10 cellular contexts compared by ENCODE assay signal in the genomic region with DNA sequence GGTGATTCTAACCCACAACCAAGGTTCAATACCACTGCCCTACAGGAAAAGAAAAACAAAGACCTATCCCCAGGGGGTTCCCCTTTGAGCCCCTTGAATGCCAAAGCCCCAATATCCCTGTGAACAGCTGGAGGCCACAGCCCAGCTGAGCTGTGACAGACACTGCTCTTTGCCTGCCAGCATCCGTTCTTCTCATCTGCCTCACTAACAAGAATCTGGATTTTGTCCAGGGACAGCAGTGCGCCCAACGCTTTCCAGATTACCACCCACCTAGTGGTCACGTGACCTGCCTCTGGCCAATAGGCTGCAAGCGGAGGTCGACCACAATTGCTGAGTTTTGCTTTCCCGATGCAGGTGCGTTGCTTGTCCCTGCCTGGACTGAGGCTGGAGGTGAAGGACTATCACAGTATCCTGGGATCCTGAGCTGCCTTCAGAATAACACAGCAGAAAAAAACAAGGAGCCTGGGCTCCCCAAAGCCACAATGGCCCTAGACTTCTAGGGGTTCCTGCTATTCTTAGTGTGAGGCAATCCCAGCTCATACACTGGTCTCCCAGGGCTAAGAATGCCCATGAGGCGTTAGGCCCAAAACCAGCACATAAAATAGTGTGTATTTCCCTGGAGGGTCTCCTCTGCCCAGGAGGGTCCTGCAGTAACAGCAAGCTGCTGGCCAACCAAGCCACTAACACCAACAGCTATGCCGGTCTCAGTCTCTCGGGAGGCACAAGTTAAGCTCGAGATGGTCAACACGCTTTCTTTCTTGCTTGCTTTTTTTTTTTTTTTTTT. TPM values are rescaled to one million over a fixed set of nuclear protein-coding genes. Genes with fewer than 3 reads are reported as not detected.
DNase-seq lines count a peak whose midpoint lies in the region; ATAC-seq, FAIRE-seq and TF ChIP-seq lines count a peak whose summit lies in the region.
"Had no signal": no experiment of that assay in that cellular context is flagged by ENCODE, and none has a peak within 500 bp of the region (broad histone marks: within the 10 kb centered on the region; RNA-seq: fewer than 3 reads in every experiment).

No MANE protein-coding gene starts in this region.

- dilution Hi-C loops in endothelial cell of umbilical vein (cut with MboI; ENCODE audit: extremely low pct_ligation_motif_present, low sequenced_read_pairs), result no loop called here

- POLR2A ChIA-PET in AG04450 (lab: Yijun Ruan, JAX) (no interaction called here), endothelial cell of umbilical vein (lab: Charles Lee) (interaction anchor here (0.7 kb wide), 1 partner anchor 27 kb away, joined by 3 read pairs; no protein-coding TSS in a partner anchor)

- no peaks in the 10 kb centered on the region for H3K4me1 ChIP-seq in endothelial cell of umbilical vein (ENCODE audit: control insufficient read depth, extremely low read depth, insufficient read depth, low read length)
- peaks cover 0 to 7% (median 0%) of the 10 kb centered on the region in 4 donors for H3K4me1 ChIP-seq in right lobe of liver

- no peaks in the 10 kb centered on the region for H3K36me3 ChIP-seq in endothelial cell of umbilical vein (ENCODE audit: control insufficient read depth in 2 of 2, extremely low read depth in 1 of 2, insufficient read depth in 2 of 2, low read length in 2 of 2)
- H3K36me3 ChIP-seq in right lobe of liver, result peaks cover 0 to 63% (median 24%) of the 10 kb centered on the region in 4 donors

- no peaks in the 10 kb centered on the region for H3K9me1 ChIP-seq in endothelial cell of umbilical vein (replicated peaks; ENCODE audit: control insufficient read depth, extremely low read depth, insufficient read depth, low read length)

- H3K4me3 ChIP-seq in AG04450 (ENCODE audit: low read depth, low read length) (peak overlapping the region; percentile 34), endothelial cell of umbilical vein (replicated peaks in 1 of 3; ENCODE audit: insufficient read depth in 1 of 3, low read depth in 1 of 3, low read length in 3 of 3) (no peak overlapping the region), right lobe of liver (no peak overlapping the region)

- H3K9ac ChIP-seq in endothelial cell of umbilical vein (replicated peaks; ENCODE audit: extremely low read depth, insufficient read depth, low read length), result no peak overlapping the region

- H3K27me3 ChIP-seq in AG04450 (ENCODE audit: control insufficient read depth, insufficient read depth, low read length), result no peaks in the 10 kb centered on the region
- no peaks in the 10 kb centered on the region for H3K27me3 ChIP-seq in endothelial cell of umbilical vein (ENCODE audit: control insufficient read depth in 2 of 2, insufficient read depth in 2 of 2, low read length in 2 of 2)
- no peaks in the 10 kb centered on the region for H3K27me3 ChIP-seq in right lobe of liver

- TF ChIP-seq CTCF in AG04450 (IDR thresholded peaks at IDR 0.05; ENCODE audit: low read depth, low read length) (no peak), endothelial cell of umbilical vein (IDR thresholded peaks at IDR 0.05; ENCODE audit: extremely low read depth in 1 of 2, insufficient read depth in 1 of 2, low read depth in 1 of 2, low read length in 2 of 2) (no peak), right lobe of liver (IDR thresholded peaks at IDR 0.05) (no peak)

- CTCF ChIA-PET in AG04450 (lab: Charles Lee) (interaction anchor here (1.0 to 1.1 kb wide), 2 partner anchors 15 to 58 kb away, joined by 3 to 5 read pairs; no protein-coding TSS in a partner anchor), endothelial cell of umbilical vein (lab: Charles Lee) (interaction anchor here (0.7 to 1.6 kb wide), 4 partner anchors 9 to 117 kb away, joined by 3 to 5 read pairs (median 4); no protein-coding TSS in a partner anchor)

- BruUV-seq in endothelial cell of umbilical vein (replicated peaks; lab: Mats Ljungman, UMichigan), result no TSS peak

- ATAC-seq in right lobe of liver (peak; percentile 61 to 79 (median 74)), HG02759 (IDR thresholded peaks at IDR 0.05; ENCODE audit: unreplicated experiment) (no peak)

- no peak overlapping the region for H3K27ac ChIP-seq in AG04450 (ENCODE audit: low read depth, low read length)
- no peak overlapping the region for H3K27ac ChIP-seq in endothelial cell of umbilical vein (ENCODE audit: insufficient read depth, low read depth, low read length)
- no peak overlapping the region for H3K27ac ChIP-seq in right lobe of liver

- H4K20me1 ChIP-seq in endothelial cell of umbilical vein (replicated peaks; ENCODE audit: control insufficient read depth, extremely low read depth, insufficient read depth, low read length), result no peaks in the 10 kb centered on the region

- WGBS in right lobe of liver (ENCODE audit: insufficient coverage, low coverage, low lambda C conversion rate, missing lambda C conversion rate), result 40% methylated on average over 9 of the region's 13 CpGs

- no peak for FAIRE-seq in endothelial cell of umbilical vein (lab: Jason Lieb, UNC)
- FAIRE-seq: bronchial epithelial cell had no signal

- TF ChIP-seq POLR2A in endothelial cell of umbilical vein (IDR thresholded peaks at IDR 0.05; ENCODE audit: low read depth, low read length) (no peak), right lobe of liver (IDR thresholded peaks at IDR 0.05) (no peak)

- peak overlapping the region; percentile 49 for H2AFZ ChIP-seq in endothelial cell of umbilical vein (ENCODE audit: low read depth, low read length)

- intact Hi-C loops in endothelial cell of umbilical vein (cut with micrococcal nuclease), result no loop called here
- intact Hi-C loops in right lobe of liver (cut with DNase I), result no loop called here

- DNase-seq in AG04450 (ENCODE audit: low read depth, low spot score) (peak; percentile 58), NCI-H2029 treated with DMSO at 0.1 percent for 48 hours (lab: John Stamatoyannopoulos, UW) (peak; percentile 93), endothelial cell of umbilical vein (ENCODE audit: low read depth, low spot score) (peak; percentile 43), right lobe of liver (peak in 2 of 3 donors; percentile 60 to 82), glomerular visceral epithelial cell (ENCODE audit: extremely low spot score) (no peak), HuH-7.5 (ENCODE audit: low spot score) (no peak)
- no peak for DNase-seq in activated T-cell treated with anti-CD3 and anti-CD28 coated beads, Interleukin-2, amount 50 U/mL, for 1 hour
- DNase-seq: CD4-positive, alpha-beta T cell had no signal

- no peaks in the 10 kb centered on the region; the same call in 1 of the 2 replicates for H3K9me3 ChIP-seq in AG04450 (ENCODE audit: control insufficient read depth, insufficient read depth, low read length)
- H3K9me3 ChIP-seq in endothelial cell of umbilical vein (replicated peaks; ENCODE audit: control insufficient read depth, insufficient read depth, low read length), result no peaks in the 10 kb centered on the region
- no peaks in the 10 kb centered on the region for H3K9me3 ChIP-seq in right lobe of liver

- H3K4me2 ChIP-seq in endothelial cell of umbilical vein (ENCODE audit: insufficient read depth, low read length), result peak overlapping the region; percentile 33

- H3K79me2 ChIP-seq in endothelial cell of umbilical vein (ENCODE audit: control insufficient read depth, insufficient read depth, low read length), result no peaks in the 10 kb centered on the region

TF ChIP-seq in endothelial cell of umbilical vein, 7 proteins besides CTCF, POLR2A, EP300 and RAD21:
- TF ChIP-seq, protein P1, sequence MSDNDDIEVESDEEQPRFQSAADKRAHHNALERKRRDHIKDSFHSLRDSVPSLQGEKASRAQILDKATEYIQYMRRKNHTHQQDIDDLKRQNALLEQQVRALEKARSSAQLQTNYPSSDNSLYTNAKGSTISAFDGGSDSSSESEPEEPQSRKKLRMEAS (IDR thresholded peaks at IDR 0.05; ENCODE audit: insufficient read depth, insufficient read length), result no peak
- TF ChIP-seq JUN (IDR thresholded peaks at IDR 0.05; ENCODE audit: borderline replicate concordance, insufficient read depth, insufficient read length, low read depth) (no peak), EZH2 (IDR thresholded peaks at IDR 0.05; ENCODE audit: borderline replicate concordance, low read depth, low read length, severe bottlenecking) (no peak), GATA2 (IDR thresholded peaks at IDR 0.05; ENCODE audit: insufficient read depth, insufficient read length, low read depth, low read length) (no peak), MYC (IDR thresholded peaks at IDR 0.05; ENCODE audit: low read depth, low read length) (no peak)

RNA-seq across cellular contexts. Expression of gene BDH1, which starts 13.8 kb away (rescaled TPM):
- polyA plus RNA-seq in AG04450 (2011; rRNA removed) (6.1 and 6.6 TPM in 2 replicates), endothelial cell of umbilical vein (5.3 and 6.9 TPM in 2 replicates)
- 3.2 and 7.3 TPM in 2 replicates for polyA minus RNA-seq in AG04450 (2011; rRNA and poly(A)+ RNA removed)
- total RNA-seq in endothelial cell of umbilical vein (7.3 and 12.2 TPM in 2 replicates), right lobe of liver (100 to 1,000 TPM in 5 of 6 experiments, 10 to 100 TPM in 1; 65.5 to 366 (median 233) TPM)
- 7.0 and 9.6 TPM in 2 replicates for polyA plus RNA-seq in endothelial cell of umbilical vein (2011; cell fraction: cytosol; rRNA removed)
- 16.6 and 17.7 TPM in 2 replicates for polyA plus RNA-seq in endothelial cell of umbilical vein (2011; cell fraction: nucleus; rRNA removed)
- polyA plus RNA-seq in endothelial cell of umbilical vein (2012), result 2.2 and 2.8 TPM in 2 replicates
- 7.9 and 14.0 TPM in 2 replicates for polyA minus RNA-seq in endothelial cell of umbilical vein
- polyA minus RNA-seq in endothelial cell of umbilical vein (2011; cell fraction: cytosol; rRNA and poly(A)+ RNA removed), result 1.8 TPM
- polyA minus RNA-seq in endothelial cell of umbilical vein (2011; cell fraction: nucleus; rRNA and poly(A)+ RNA removed), result 4.1 and 5.2 TPM in 2 replicates

Comparison
In these comparisons a context has a peak if more than half of its experiments do, and no peak if none do; other contexts are left out.
1. DNase-seq: peak in AG04450 (single experiment), NCI-H2029 treated with DMSO at 0.1 percent for 48 hours (single experiment), endothelial cell of umbilical vein (single experiment) and right lobe of liver (2 of 3); none in glomerular visceral epithelial cell (single experiment), HuH-7.5 (single experiment) and activated T-cell treated with anti-CD3 and anti-CD28 coated beads, Interleukin-2, amount 50 U/mL, for 1 hour (single experiment).